ENCODE assay signal across 27 cellular contexts in genomic region chr2:98118161-98118560, GRCh38. TPM values are rescaled to one million over a fixed set of nuclear protein-coding genes. Genes with fewer than 3 reads are reported as not detected.
DNase-seq lines count a peak whose midpoint lies in the region; ATAC-seq and TF ChIP-seq lines count a peak whose summit lies in the region.
"Had no signal": no experiment of that assay in that cellular context is flagged by ENCODE, and none has a peak within 500 bp of the region (broad histone marks: within the 10 kb centered on the region; RNA-seq: fewer than 3 reads in every experiment).

No MANE protein-coding gene starts in this region.

- H3K36me3 ChIP-seq in ovary, result no peaks in the 10 kb centered on the region
- H3K36me3 ChIP-seq: heart left ventricle, tibial nerve had no signal

- TF ChIP-seq CTCF in astrocyte of the cerebellum (IDR thresholded peaks at IDR 0.05; ENCODE audit: low read depth, low read length, missing control alignments) (no peak), ovary (IDR thresholded peaks at IDR 0.05) (no peak)

- TF ChIP-seq EP300 in ovary (IDR thresholded peaks at IDR 0.05), result no peak

- H3K9me3 ChIP-seq in ovary, result no peaks in the 10 kb centered on the region
- H3K9me3 ChIP-seq: A549 had no signal

- H3K27ac ChIP-seq in ovary, result no peak overlapping the region
- H3K27ac ChIP-seq: A549, heart left ventricle, tibial nerve had no signal

- 49 to 59% (median 51%) methylated on average over 4 of the region's 4 CpGs for WGBS in ovary, 3 donors

- no peak for TF ChIP-seq POLR2A in GM18505 (IDR thresholded peaks at IDR 0.05; ENCODE audit: borderline replicate concordance, extremely low read depth, insufficient read depth, insufficient read length)
- TF ChIP-seq POLR2A in ovary (IDR thresholded peaks at IDR 0.05), result no peak

- peak; percentile 48 for DNase-seq in AG08395 (ENCODE audit: low spot score)
- peak; percentile 11 for DNase-seq in HK-2 (ENCODE audit: unreplicated experiment)
- peak; percentile 76 for DNase-seq in astrocyte of the cerebellum (ENCODE audit: low read depth)
- peak; percentile 56 for DNase-seq in iris pigment epithelial cell (ENCODE audit: low read depth)
- no peak for DNase-seq in ovary
- DNase-seq: activated CD4-positive, alpha-beta T cell treated with anti-CD3 and anti-CD28 coated beads for 1 hour; activated CD8-positive, alpha-beta memory T cell treated with anti-CD3 and anti-CD28 coated beads, Interleukin-2, amount 10 ng/mL, durations not matched to agents 7 days and 5 days; activated effector memory CD4-positive, alpha-beta T cell treated with Interleukin-2 at 50 U/mL for 16 hours; amygdala; CD4-positive, alpha-beta T cell; DND-41; heart left ventricle; immature natural killer cell; KG1; naive thymus-derived CD8-positive, alpha-beta T cell; NCI-H1105 treated with DMSO at 0.1 percent for 48 hours; NCI-H774; stimulated activated naive B cell treated with anti-CD40 and anti-IgM and Interleukin-4, amounts not matched to agents 10 μg/mL and 1 μg/mL and 100 μg/mL, for 72 hours; T-helper 9 cell had no signal

- no peaks in the 10 kb centered on the region for H3K27me3 ChIP-seq in ovary
- H3K27me3 ChIP-seq: tibial nerve had no signal

- H3K4me3 ChIP-seq in astrocyte of the cerebellum (ENCODE audit: low read depth, low read length), result no peak overlapping the region
- no peak overlapping the region for H3K4me3 ChIP-seq in ovary
- H3K4me3 ChIP-seq: A549, heart left ventricle, tibial nerve had no signal

- no peaks in the 10 kb centered on the region for H3K4me1 ChIP-seq in ovary (ENCODE audit: insufficient read depth)
- H3K4me1 ChIP-seq: A549, tibial nerve had no signal

- in situ Hi-C loops in astrocyte of the cerebellum (cut with HindIII; ENCODE audit: low sequenced_read_pairs), result no loop called here

- no peak for ATAC-seq in GM18505 (IDR thresholded peaks at IDR 0.05; ENCODE audit: unreplicated experiment)
- ATAC-seq in GM19467 (IDR thresholded peaks at IDR 0.05; ENCODE audit: unreplicated experiment), result no peak
- no peak for ATAC-seq in HG03571 (IDR thresholded peaks at IDR 0.05; ENCODE audit: unreplicated experiment)
- ATAC-seq: A549; activated CD8-positive, alpha-beta memory T cell treated with anti-CD3 and anti-CD28 coated beads, Interleukin-2, amount 10 ng/mL, durations not matched to agents 7 days and 5 days; heart left ventricle; naive thymus-derived CD8-positive, alpha-beta T cell; stimulated activated naive B cell treated with anti-CD40 and anti-IgM and Interleukin-4, amounts not matched to agents 10 μg/mL and 1 μg/mL and 100 μg/mL, for 72 hours had no signal

- intact Hi-C loops in ovary (cut with DNase I), result no loop called here

RNA-seq across cellular contexts. Expression of gene VWA3B, which starts 31.2 kb away (rescaled TPM):
- total RNA-seq in ovary, result 10 to 100 TPM in 1 of 7 donors, 1 to 10 TPM in 4, under 1 TPM in 2; 0.56 to 15.7 (median 2.2) TPM
- 1 to 10 TPM in 1 of 2 donors, under 1 TPM in 1; 0.82 to 1.1 TPM for polyA plus RNA-seq in ovary
- total RNA-seq: activated CD8-positive, alpha-beta memory T cell treated with anti-CD3 and anti-CD28 coated beads, Interleukin-2, amount 10 ng/mL, durations not matched to agents 7 days and 5 days; CD4-positive, alpha-beta T cell; epithelial cell of proximal tubule; lung microvascular endothelial cell; naive thymus-derived CD8-positive, alpha-beta T cell; SK-MEL-5 had no signal
- polyA plus RNA-seq: A549, immature natural killer cell had no signal

Comparison
In these comparisons a context has a peak if more than half of its experiments do, and no peak if none do; other contexts are left out.
1. DNase-seq: peak in AG08395 (single experiment), HK-2 (single experiment), astrocyte of the cerebellum (single experiment) and iris pigment epithelial cell (single experiment); none in ovary (0 of 5).